ENCODE assay signal across 8 cellular contexts in the genomic region with DNA sequence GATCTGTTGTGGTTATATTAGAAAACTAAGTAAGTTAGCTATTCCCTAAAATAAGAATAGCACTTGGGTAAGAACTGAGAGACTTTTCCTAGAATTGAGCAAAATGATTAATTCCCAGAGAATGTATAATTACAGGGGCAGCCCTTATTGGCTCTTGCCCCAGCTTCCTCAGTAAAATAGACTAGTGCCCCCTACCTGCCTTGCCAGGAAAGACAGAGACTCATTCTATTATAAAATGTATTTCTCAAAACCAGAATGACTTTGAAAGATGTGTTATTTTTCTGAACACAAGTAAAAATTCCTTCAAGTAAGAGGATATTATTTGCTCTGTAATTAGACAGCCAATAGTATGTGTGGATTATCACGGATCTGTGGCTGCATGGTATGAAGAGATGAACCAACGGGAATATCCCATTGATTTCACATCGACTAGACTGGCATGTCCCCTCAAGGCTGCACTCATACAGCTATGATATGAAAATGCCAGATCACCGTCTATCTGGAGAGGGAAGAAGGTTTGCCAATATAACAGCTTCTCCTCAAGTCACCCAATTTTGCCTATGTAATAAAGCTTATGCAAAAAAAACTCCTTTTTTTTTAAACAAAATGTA. TPM values are rescaled to one million over a fixed set of nuclear protein-coding genes. Genes with fewer than 3 reads are reported as not detected.
DNase-seq lines count a peak whose midpoint lies in the region; ATAC-seq, FAIRE-seq and TF ChIP-seq lines count a peak whose summit lies in the region.

No MANE protein-coding gene starts in this region.

- peaks cover 71% of the 10 kb centered on the region for H3K4me1 Mint-ChIP-seq in activated CD4-positive, alpha-beta T cell treated with anti-CD3 and anti-CD28 coated beads, Interleukin-2, amount 10 ng/mL, durations not matched to agents 24 days and 14 days
- peaks cover 35 to 44% (median 43%) of the 10 kb centered on the region in 3 donors for H3K4me1 Mint-ChIP-seq in naive B cell

- TF ChIP-seq POLR2A in H1 (IDR thresholded peaks at IDR 0.05; ENCODE audit: control extremely low read depth in 1 of 2, low read depth in 2 of 2, low read length in 2 of 2) (no peak), GM12891 (IDR thresholded peaks at IDR 0.05; ENCODE audit: low read depth, low read length) (no peak)

- POLR2A ChIA-PET in H1 (lab: Charles Lee; ENCODE audit: partially characterized antibody), result interaction anchor here (0.8 to 1.0 kb wide), 3 partner anchors 13 to 85 kb away, joined by 3 to 4 read pairs (median 3); no protein-coding TSS in a partner anchor

- H4K20me1 ChIP-seq in H1 (replicated peaks in 1 of 2; ENCODE audit: control insufficient read depth in 1 of 2, insufficient read depth in 2 of 2, low read length in 2 of 2), result peaks cover 11 to 14% of the 10 kb centered on the region in 2 experiments

- no peak overlapping the region for H4K91ac ChIP-seq in H1 (replicated peaks; ENCODE audit: insufficient read length, low read length)

- intact Hi-C loops in activated CD4-positive, alpha-beta T cell treated with anti-CD3 and anti-CD28 coated beads, Interleukin-2, amount 10 ng/mL, durations not matched to agents 24 days and 14 days (cut with micrococcal nuclease), result loop anchor here (1.0 to 2.0 kb wide), 3 partner anchors 11 to 85 kb away; partner anchors contain the start of gene SYNE3

- TF ChIP-seq CTCF in H1 (IDR thresholded peaks at IDR 0.05; ENCODE audit: control extremely low read depth in 1 of 3, insufficient read depth in 1 of 3, low read depth in 1 of 3, low read length in 3 of 3), result peak in 2 of 3 experiments; percentile 49 to 50; a peak in 3 of 4 replicates

- H3K4me1 ChIP-seq in H1 (replicated peaks in 1 of 4; ENCODE audit: control insufficient read depth in 3 of 4, insufficient read depth in 4 of 4, low read length in 3 of 4), result peaks cover 0 to 12% (median 0%) of the 10 kb centered on the region in 4 experiments; a peak in 2 of 7 replicates

- peak overlapping the region; percentile 61 for H3K4me3 Mint-ChIP-seq in activated CD4-positive, alpha-beta T cell treated with anti-CD3 and anti-CD28 coated beads, Interleukin-2, amount 10 ng/mL, durations not matched to agents 24 days and 14 days
- H3K4me3 Mint-ChIP-seq in naive B cell, result no peak overlapping the region

- no peaks in the 10 kb centered on the region for H3K9me3 ChIP-seq in H1 (ENCODE audit: insufficient read depth in 2 of 2, low read depth in 1 of 2, low read length in 1 of 2)

- TF ChIP-seq RAD21 in H1 (IDR thresholded peaks at IDR 0.05 in 1 of 2, conservative IDR thresholded peaks at IDR 0.05 in 1 of 2; ENCODE audit: low read depth in 2 of 2, low read length in 2 of 2), result peak; percentile 49 to 52

- no peaks in the 10 kb centered on the region for H3K27me3 ChIP-seq in H1 (replicated peaks in 1 of 4; ENCODE audit: control insufficient read depth in 3 of 4, extremely low read depth in 1 of 4, insufficient read depth in 3 of 4, low read length in 3 of 4)

- no peaks in the 10 kb centered on the region for H3K27me3 Mint-ChIP-seq in activated CD4-positive, alpha-beta T cell treated with anti-CD3 and anti-CD28 coated beads, Interleukin-2, amount 10 ng/mL, durations not matched to agents 24 days and 14 days
- no peaks in the 10 kb centered on the region for H3K27me3 Mint-ChIP-seq in naive B cell

- H2BK12ac ChIP-seq in H1 (ENCODE audit: low read depth, low read length), result no peak overlapping the region

- H2BK20ac ChIP-seq in H1 (ENCODE audit: low read length), result no peak overlapping the region

- H2BK120ac ChIP-seq in H1 (replicated peaks; ENCODE audit: low read depth, low read length), result no peak overlapping the region

- DNase-seq in NCI-H2107 treated with DMSO at 0.1 percent for 48 hours (lab: John Stamatoyannopoulos, UW; ENCODE audit: unreplicated experiment) (peak; percentile 52), NCI-H2107 (lab: John Stamatoyannopoulos, UW) (no peak), NCI-H146 (lab: John Stamatoyannopoulos, UW) (peak; percentile 27), H1 (ENCODE audit: low read depth in 1 of 2, low spot score in 2 of 2) (no peak), naive B cell (peak; percentile 41), GM12891 (ENCODE audit: insufficient read length, low spot score) (no peak)
- peak; percentile 87 for DNase-seq in activated CD4-positive, alpha-beta T cell treated with anti-CD3 and anti-CD28 coated beads, Interleukin-2, amount 10 ng/mL, durations not matched to agents 24 days and 14 days

- H3K56ac ChIP-seq in H1 (replicated peaks; ENCODE audit: insufficient read length, low read depth, low read length), result no peak overlapping the region

- WGBS in H1 (ENCODE audit: extremely low coverage in 1 of 2, insufficient coverage in 1 of 2, insufficient read length in 1 of 2, insufficient replicate concordance in 2 of 2, low coverage in 1 of 2, low lambda C conversion rate in 2 of 2, missing lambda C conversion rate in 1 of 2), 2 experiments, result 68% methylated on average over 4 of the region's 4 CpGs; no CpG with 5 or more reads in 1 of the 2 experiments

- no peak overlapping the region for H2AK5ac ChIP-seq in H1 (ENCODE audit: low read depth, low read length)

- FAIRE-seq in H1 (lab: Jason Lieb, UNC) (no peak), GM12891 (lab: Jason Lieb, UNC) (no peak)

- peaks cover 0 to 9% (median 2%) of the 10 kb centered on the region in 4 experiments; a peak in 2 of 8 replicates for H3K36me3 ChIP-seq in H1 (ENCODE audit: control insufficient read depth in 2 of 4, insufficient read depth in 4 of 4, low read length in 3 of 4)

- H3K23ac ChIP-seq in H1 (ENCODE audit: insufficient read length), result no peak overlapping the region

- H3K9ac ChIP-seq in H1 (replicated peaks in 1 of 4; ENCODE audit: extremely low read depth in 1 of 4, low read depth in 3 of 4, low read length in 3 of 4), result no peak overlapping the region

- H3K14ac ChIP-seq in H1 (ENCODE audit: insufficient read length), result no peak overlapping the region

- ATAC-seq in naive B cell (ENCODE audit: low read depth in 2 of 2), result peak; percentile 55 to 75
- no peak for ATAC-seq in GM18861 (IDR thresholded peaks at IDR 0.05; ENCODE audit: unreplicated experiment)

- H3K18ac ChIP-seq in H1 (ENCODE audit: extremely low read depth, low read length), result no peak overlapping the region

- H3K27ac ChIP-seq in H1 (ENCODE audit: low read depth, low read length), result no peak overlapping the region

- no peak overlapping the region for H4K5ac ChIP-seq in H1 (ENCODE audit: insufficient read length, low read depth, low read length)

- H3K4ac ChIP-seq in H1 (replicated peaks; ENCODE audit: insufficient read length, low read depth, low read length), result no peak overlapping the region

- H3K9me3 Mint-ChIP-seq in activated CD4-positive, alpha-beta T cell treated with anti-CD3 and anti-CD28 coated beads, Interleukin-2, amount 10 ng/mL, durations not matched to agents 24 days and 14 days, result no peaks in the 10 kb centered on the region
- H3K9me3 Mint-ChIP-seq in naive B cell, result no peaks in the 10 kb centered on the region

- CTCF ChIA-PET in H1 (lab: Charles Lee; ENCODE audit: partially characterized antibody), result interaction anchor here (0.7 to 4.1 kb wide), 31 partner anchors 9 to 474 kb away, joined by 3 to 44 read pairs (median 6); partner anchors contain the start of gene SYNE3

- no peak overlapping the region for H3K4me2 ChIP-seq in H1 (ENCODE audit: insufficient read depth in 1 of 2, low read depth in 2 of 2, low read length in 2 of 2)

- H3K23me2 ChIP-seq in H1 (ENCODE audit: low read depth, low read length), result no peaks in the 10 kb centered on the region

- peaks cover 23% of the 10 kb centered on the region for H3K36me3 Mint-ChIP-seq in activated CD4-positive, alpha-beta T cell treated with anti-CD3 and anti-CD28 coated beads, Interleukin-2, amount 10 ng/mL, durations not matched to agents 24 days and 14 days (ENCODE audit: low read depth)
- no peaks in the 10 kb centered on the region for H3K36me3 Mint-ChIP-seq in naive B cell

- peaks cover 6% of the 10 kb centered on the region for H3K79me1 ChIP-seq in H1 (ENCODE audit: low read depth, low read length)

- peaks cover 6 to 35% of the 10 kb centered on the region in 2 experiments for H3K79me2 ChIP-seq in H1 (ENCODE audit: control insufficient read depth in 1 of 2, insufficient read depth in 2 of 2, low read length in 2 of 2)

- no peak overlapping the region for H3K4me3 ChIP-seq in H1 (ENCODE audit: extremely low read depth in 1 of 4, insufficient read depth in 2 of 4, low read depth in 3 of 4, low read length in 4 of 4)

- H2BK5ac ChIP-seq in H1 (ENCODE audit: low read depth, low read length), result no peak overlapping the region

- no peak overlapping the region for H2BK15ac ChIP-seq in H1 (ENCODE audit: low read length)

- no peak overlapping the region for H2AFZ ChIP-seq in H1 (ENCODE audit: low read length)

- peak overlapping the region; percentile 77 for H3K27ac Mint-ChIP-seq in activated CD4-positive, alpha-beta T cell treated with anti-CD3 and anti-CD28 coated beads, Interleukin-2, amount 10 ng/mL, durations not matched to agents 24 days and 14 days
- peak overlapping the region in 1 of 6 donors; percentile 80 for H3K27ac Mint-ChIP-seq in naive B cell

- no peak overlapping the region for H4K8ac ChIP-seq in H1 (ENCODE audit: extremely low read depth, insufficient read depth, low read length)

- TF ChIP-seq EP300 in H1 (IDR thresholded peaks at IDR 0.05; ENCODE audit: borderline replicate concordance in 1 of 2, low read depth in 2 of 2, low read length in 2 of 2), result no peak

RNA-seq across cellular contexts. Expression of gene GLRX5, which starts 7.4 kb away (rescaled TPM):
- 43.7 and 45.6 TPM in 2 replicates for total RNA-seq in activated CD4-positive, alpha-beta T cell treated with anti-CD3 and anti-CD28 coated beads, Interleukin-2, amount 10 ng/mL, durations not matched to agents 24 days and 14 days
- 84.8 and 88.8 TPM in 2 replicates for total RNA-seq in H1 (2021; fragmentation: NEBNext Ultra II Directional; extraction: Animal tissue kit (Norgen Biotek cat#: 25700))
- polyA plus RNA-seq in H1 (2011; rRNA removed) (43.9 and 70.1 TPM in 2 replicates), naive B cell (ENCODE audit: low read depth in 6 of 6) (10 to 100 TPM; 51.3 to 98.1 (median 62.4) TPM)
- polyA plus RNA-seq in H1 (2011; cell fraction: cytosol; rRNA removed), result 63.6 TPM
- polyA plus RNA-seq in H1 (2011; cell fraction: nucleus; rRNA removed), result 15.0 TPM
- polyA plus RNA-seq in H1 (2012, experiment 1 of 2), result 60.3 to 76.3 TPM (median 63.3 TPM) in 4 replicates
- 93.9 TPM for polyA plus RNA-seq in H1 (2012, experiment 2 of 2)
- polyA plus RNA-seq in H1 (2013, experiment 1 of 2), result 55.0 TPM
- polyA plus RNA-seq in H1 (2013, experiment 2 of 2), result 58.1 TPM
- polyA minus RNA-seq in H1 (2011; rRNA and poly(A)+ RNA removed), result 16.3 and 16.7 TPM in 2 replicates
- 27.7 TPM for polyA minus RNA-seq in H1 (2011; cell fraction: cytosol; rRNA and poly(A)+ RNA removed)
- 15.2 TPM for polyA minus RNA-seq in H1 (2011; cell fraction: nucleus; rRNA and poly(A)+ RNA removed)
- polyA plus RNA-seq in GM12891 (2012; ENCODE audit: low read depth, missing spikeins), result 35.0 TPM

RNA-seq across cellular contexts. Expression of gene SYNE3, which starts 11.0 kb away (rescaled TPM):
- total RNA-seq in activated CD4-positive, alpha-beta T cell treated with anti-CD3 and anti-CD28 coated beads, Interleukin-2, amount 10 ng/mL, durations not matched to agents 24 days and 14 days, result 45.2 and 46.3 TPM in 2 replicates
- 0.08 TPM in 1 of 2 replicates, not detected in the other for total RNA-seq in H1 (2021; fragmentation: NEBNext Ultra II Directional; extraction: Animal tissue kit (Norgen Biotek cat#: 25700))
- polyA plus RNA-seq in H1 (2011; rRNA removed) (under 0.01 and 0.02 TPM in 2 replicates), naive B cell (ENCODE audit: low read depth in 6 of 6) (1 to 10 TPM in 5 of 6 donors, under 1 TPM in 1; 0.71 to 9.4 (median 5.3) TPM)
- 0.01 TPM for polyA plus RNA-seq in H1 (2011; cell fraction: cytosol; rRNA removed)
- 0.07 TPM for polyA plus RNA-seq in H1 (2011; cell fraction: nucleus; rRNA removed)
- polyA plus RNA-seq in H1 (2012, experiment 1 of 2), result 0.03 to 0.08 TPM (median 0.07 TPM) in 3 of 4 replicates, not detected in the other
- polyA plus RNA-seq in H1 (2012, experiment 2 of 2), result not detected
- 0.02 TPM for polyA plus RNA-seq in H1 (2013, experiment 1 of 2)
- polyA plus RNA-seq in H1 (2013, experiment 2 of 2), result 0.06 TPM
- polyA minus RNA-seq in H1 (2011; rRNA and poly(A)+ RNA removed), result not detected in 2 replicates
- polyA minus RNA-seq in H1 (2011; cell fraction: cytosol; rRNA and poly(A)+ RNA removed), result 0.22 TPM
- polyA minus RNA-seq in H1 (2011; cell fraction: nucleus; rRNA and poly(A)+ RNA removed), result 0.10 TPM
- 2.6 TPM for polyA plus RNA-seq in GM12891 (2012; ENCODE audit: low read depth, missing spikeins)

Comparison
In these comparisons a context has a peak if more than half of its experiments do, and no peak if none do; other contexts are left out.
1. DNase-seq: peak in NCI-H2107 treated with DMSO at 0.1 percent for 48 hours (single experiment), NCI-H146 (single experiment), activated CD4-positive, alpha-beta T cell treated with anti-CD3 and anti-CD28 coated beads, Interleukin-2, amount 10 ng/mL, durations not matched to agents 24 days and 14 days (single experiment) and naive B cell (single experiment); none in NCI-H2107 (single experiment), H1 (0 of 2) and GM12891 (single experiment).
2. RNA of gene SYNE3, which starts 11.0 kb away (total RNA-seq): 45.2 to 46.3 TPM in activated CD4-positive, alpha-beta T cell treated with anti-CD3 and anti-CD28 coated beads, Interleukin-2, amount 10 ng/mL, durations not matched to agents 24 days and 14 days; 0.08 TPM in H1; every median in the first group is over 10 times any median in the second.